In genomic region chr14:70114621-70115156, GRCh38 we compare ENCODE assay signal across 21 cellular contexts.
"Had no signal": no experiment of that assay in that cellular context is flagged by ENCODE, and none has a peak within 500 bp of the region (broad histone marks: within the 10 kb centered on the region; RNA-seq: fewer than 3 reads in every experiment).

No MANE protein-coding gene starts in this region.

- H3K36me3 ChIP-seq: gastrocnemius medialis, heart left ventricle, ovary, sigmoid colon, tibial artery, uterus had no signal

- DNase-seq: cortex of kidney; foreskin fibroblast; gastrocnemius medialis; heart left ventricle; kidney; natural killer cell; occipital lobe; ovary; posterior cingulate gyrus; psoas muscle; right cardiac atrium; sigmoid colon; stimulated activated CD4-positive, alpha-beta T cell treated with anti-CD3 and anti-CD28 coated beads, Interleukin-2, amount 100 ng/mL, for 24 hours; stimulated activated CD4-positive, alpha-beta T cell treated with anti-CD3 and anti-CD28 coated beads, Interleukin-4, amount 100 ng/mL, for 24 hours; stimulated activated naive CD8-positive, alpha-beta T cell treated with anti-CD3 and anti-CD28 coated beads, Interleukin-15, Interleukin-2, amounts not matched to agents 100 U/mL and 50 U/mL, for 24 hours; substantia nigra; tibial artery; uterus had no signal

- H3K27ac ChIP-seq: gastrocnemius medialis, heart left ventricle, hepatocyte, ovary, psoas muscle, sigmoid colon, testis, tibial artery, uterus had no signal

- H3K4me1 ChIP-seq: heart left ventricle, sigmoid colon, testis, tibial artery, uterus had no signal

- H3K4me3 ChIP-seq: gastrocnemius medialis, heart left ventricle, hepatocyte, lung, ovary, psoas muscle, sigmoid colon, testis, tibial artery, uterus had no signal

- H3K27me3 ChIP-seq: gastrocnemius medialis, ovary, sigmoid colon, testis, uterus had no signal

- FAIRE-seq: kidney had no signal

- H3K9me3 ChIP-seq: gastrocnemius medialis, heart left ventricle, ovary, psoas muscle, sigmoid colon, testis, tibial artery, uterus had no signal
